1 cellular context compared by ENCODE assay signal in the genomic region with DNA sequence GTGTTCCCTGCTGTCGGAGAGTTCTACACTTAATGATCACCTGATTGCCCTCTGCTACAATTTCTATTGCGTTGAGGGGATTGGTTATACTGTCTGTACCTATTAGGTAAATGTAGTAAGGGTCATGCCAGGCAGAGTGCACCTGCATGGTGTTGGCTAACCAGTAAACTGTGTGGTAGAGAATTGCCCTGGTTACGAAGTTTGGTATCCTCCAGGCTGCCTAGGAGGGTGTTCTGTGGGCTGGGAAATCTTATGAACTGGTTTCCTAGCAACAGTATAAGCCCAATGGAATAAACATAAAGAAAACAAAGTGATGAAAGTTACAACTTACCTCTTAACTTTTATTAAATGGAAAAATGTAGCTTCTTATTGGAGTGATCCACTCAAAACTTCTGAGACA.
TF ChIP-seq lines count a peak whose summit lies in the region.

No MANE protein-coding gene starts in this region.

TF ChIP-seq in HCT116, 20 proteins besides CTCF, POLR2A, EP300 and RAD21 (continued from another document):
- TF ChIP-seq, protein P1, sequence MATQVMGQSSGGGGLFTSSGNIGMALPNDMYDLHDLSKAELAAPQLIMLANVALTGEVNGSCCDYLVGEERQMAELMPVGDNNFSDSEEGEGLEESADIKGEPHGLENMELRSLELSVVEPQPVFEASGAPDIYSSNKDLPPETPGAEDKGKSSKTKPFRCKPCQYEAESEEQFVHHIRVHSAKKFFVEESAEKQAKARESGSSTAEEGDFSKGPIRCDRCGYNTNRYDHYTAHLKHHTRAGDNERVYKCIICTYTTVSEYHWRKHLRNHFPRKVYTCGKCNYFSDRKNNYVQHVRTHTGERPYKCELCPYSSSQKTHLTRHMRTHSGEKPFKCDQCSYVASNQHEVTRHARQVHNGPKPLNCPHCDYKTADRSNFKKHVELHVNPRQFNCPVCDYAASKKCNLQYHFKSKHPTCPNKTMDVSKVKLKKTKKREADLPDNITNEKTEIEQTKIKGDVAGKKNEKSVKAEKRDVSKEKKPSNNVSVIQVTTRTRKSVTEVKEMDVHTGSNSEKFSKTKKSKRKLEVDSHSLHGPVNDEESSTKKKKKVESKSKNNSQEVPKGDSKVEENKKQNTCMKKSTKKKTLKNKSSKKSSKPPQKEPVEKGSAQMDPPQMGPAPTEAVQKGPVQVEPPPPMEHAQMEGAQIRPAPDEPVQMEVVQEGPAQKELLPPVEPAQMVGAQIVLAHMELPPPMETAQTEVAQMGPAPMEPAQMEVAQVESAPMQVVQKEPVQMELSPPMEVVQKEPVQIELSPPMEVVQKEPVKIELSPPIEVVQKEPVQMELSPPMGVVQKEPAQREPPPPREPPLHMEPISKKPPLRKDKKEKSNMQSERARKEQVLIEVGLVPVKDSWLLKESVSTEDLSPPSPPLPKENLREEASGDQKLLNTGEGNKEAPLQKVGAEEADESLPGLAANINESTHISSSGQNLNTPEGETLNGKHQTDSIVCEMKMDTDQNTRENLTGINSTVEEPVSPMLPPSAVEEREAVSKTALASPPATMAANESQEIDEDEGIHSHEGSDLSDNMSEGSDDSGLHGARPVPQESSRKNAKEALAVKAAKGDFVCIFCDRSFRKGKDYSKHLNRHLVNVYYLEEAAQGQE (IDR thresholded peaks at IDR 0.05; ENCODE audit: low read depth): no peak
- TF ChIP-seq EZH2 (IDR thresholded peaks at IDR 0.05): no peak
- no peak for TF ChIP-seq YY1 (IDR thresholded peaks at IDR 0.05; ENCODE audit: extremely low read depth, insufficient replicate concordance, low read depth, low read length)
- TF ChIP-seq, protein P2, sequence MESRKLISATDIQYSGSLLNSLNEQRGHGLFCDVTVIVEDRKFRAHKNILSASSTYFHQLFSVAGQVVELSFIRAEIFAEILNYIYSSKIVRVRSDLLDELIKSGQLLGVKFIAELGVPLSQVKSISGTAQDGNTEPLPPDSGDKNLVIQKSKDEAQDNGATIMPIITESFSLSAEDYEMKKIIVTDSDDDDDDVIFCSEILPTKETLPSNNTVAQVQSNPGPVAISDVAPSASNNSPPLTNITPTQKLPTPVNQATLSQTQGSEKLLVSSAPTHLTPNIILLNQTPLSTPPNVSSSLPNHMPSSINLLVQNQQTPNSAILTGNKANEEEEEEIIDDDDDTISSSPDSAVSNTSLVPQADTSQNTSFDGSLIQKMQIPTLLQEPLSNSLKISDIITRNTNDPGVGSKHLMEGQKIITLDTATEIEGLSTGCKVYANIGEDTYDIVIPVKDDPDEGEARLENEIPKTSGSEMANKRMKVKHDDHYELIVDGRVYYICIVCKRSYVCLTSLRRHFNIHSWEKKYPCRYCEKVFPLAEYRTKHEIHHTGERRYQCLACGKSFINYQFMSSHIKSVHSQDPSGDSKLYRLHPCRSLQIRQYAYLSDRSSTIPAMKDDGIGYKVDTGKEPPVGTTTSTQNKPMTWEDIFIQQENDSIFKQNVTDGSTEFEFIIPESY (IDR thresholded peaks at IDR 0.05; ENCODE audit: extremely low read depth, insufficient replicate concordance, low read length): no peak
- no peak for TF ChIP-seq CEBPB (IDR thresholded peaks at IDR 0.05; ENCODE audit: low read depth)
- no peak for TF ChIP-seq FOSL1 (IDR thresholded peaks at IDR 0.05; ENCODE audit: low read depth)
- TF ChIP-seq, protein P3, sequence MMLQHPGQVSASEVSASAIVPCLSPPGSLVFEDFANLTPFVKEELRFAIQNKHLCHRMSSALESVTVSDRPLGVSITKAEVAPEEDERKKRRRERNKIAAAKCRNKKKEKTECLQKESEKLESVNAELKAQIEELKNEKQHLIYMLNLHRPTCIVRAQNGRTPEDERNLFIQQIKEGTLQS (IDR thresholded peaks at IDR 0.05): no peak
- no peak for TF ChIP-seq EGR1 (IDR thresholded peaks at IDR 0.05; ENCODE audit: low read depth)
- TF ChIP-seq CBX3 (IDR thresholded peaks at IDR 0.05; ENCODE audit: low read depth): no peak
- TF ChIP-seq POLR2AphosphoS5 (IDR thresholded peaks at IDR 0.05; ENCODE audit: low read depth, low read length): no peak
- TF ChIP-seq EZH2phosphoT487 (IDR thresholded peaks at IDR 0.05; ENCODE audit: borderline replicate concordance): no peak
- TF ChIP-seq SIN3A (IDR thresholded peaks at IDR 0.05; ENCODE audit: low read depth): no peak
- TF ChIP-seq, protein P4, sequence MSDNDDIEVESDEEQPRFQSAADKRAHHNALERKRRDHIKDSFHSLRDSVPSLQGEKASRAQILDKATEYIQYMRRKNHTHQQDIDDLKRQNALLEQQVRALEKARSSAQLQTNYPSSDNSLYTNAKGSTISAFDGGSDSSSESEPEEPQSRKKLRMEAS (IDR thresholded peaks at IDR 0.05): no peak
